Comparison of ENCODE assay signal across 11 cellular contexts in the genomic region with DNA sequence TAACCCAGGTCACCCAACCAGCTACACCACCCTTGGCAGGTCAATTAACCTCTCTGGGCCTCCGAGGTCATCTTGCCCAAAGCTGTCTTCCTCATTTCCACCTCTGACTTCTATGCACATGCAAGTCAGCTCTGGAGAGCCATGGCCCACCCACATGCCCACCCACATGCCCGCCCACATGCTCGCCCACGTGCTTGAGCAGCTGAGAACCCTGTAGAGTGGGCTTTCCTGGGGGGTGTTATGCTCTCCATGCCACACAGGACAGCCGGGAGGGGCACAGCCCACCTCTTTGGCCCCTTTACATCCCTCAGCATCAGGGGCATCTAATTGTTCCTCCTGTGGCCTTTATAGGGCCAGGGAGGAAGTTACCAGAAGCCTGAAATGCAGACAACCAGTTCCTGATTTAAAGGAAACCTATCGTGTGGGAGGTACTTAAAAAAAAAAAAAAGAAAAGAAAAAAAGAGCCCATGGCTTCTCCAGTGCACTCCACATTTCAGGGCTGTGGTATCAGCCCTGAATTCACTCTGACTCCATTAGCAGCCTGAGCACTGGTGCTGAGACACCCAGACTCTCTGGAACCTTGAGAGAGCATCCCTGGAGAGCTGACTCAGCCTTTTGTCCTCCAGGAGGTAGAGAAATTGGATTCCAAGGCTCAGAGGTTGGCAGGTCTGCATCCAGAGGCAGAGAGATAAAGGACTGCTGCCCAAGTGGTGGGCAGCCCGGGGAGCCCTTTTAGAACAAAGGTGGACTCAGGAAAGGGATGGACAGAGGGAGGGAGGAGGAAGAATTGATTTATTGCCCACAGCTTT.
A peak's percentile ranks its signal among the peaks of the same experiment; 100 is the strongest.
DNase-seq lines count a peak whose midpoint lies in the region; ATAC-seq and TF ChIP-seq lines count a peak whose summit lies in the region.
"Had no signal": no experiment of that assay in that cellular context is flagged by ENCODE, and none has a peak within 500 bp of the region (broad histone marks: within the 10 kb centered on the region; RNA-seq: fewer than 3 reads in every experiment).

No MANE protein-coding gene starts in this region.

- BruUV-seq in A673 (replicated peaks; lab: Mats Ljungman, UMichigan): no TSS peak

- ATAC-seq in HG03159 (IDR thresholded peaks at IDR 0.05; ENCODE audit: unreplicated experiment): no peak

- no peaks in the 10 kb centered on the region for H3K27me3 ChIP-seq in A673 (replicated peaks; ENCODE audit: insufficient read depth, low read depth, low read length, poor library complexity)
- no peaks in the 10 kb centered on the region for H3K27me3 ChIP-seq in effector memory CD4-positive, alpha-beta T cell (replicated peaks; ENCODE audit: control insufficient read depth, insufficient read depth, low read length, poor library complexity, severe bottlenecking)
- H3K27me3 ChIP-seq: esophagus muscularis mucosa had no signal

- CTCF ChIA-PET in A673 (lab: Charles Lee): no interaction called here

- intact Hi-C loops in A673 (cut with micrococcal nuclease; ENCODE audit: unreplicated experiment): no loop called here

- DNase-seq in A673 (ENCODE audit: low spot score): peak; percentile 14
- peak; percentile 68 for DNase-seq in CD1c-positive myeloid dendritic cell (ENCODE audit: extremely low spot score)
- peak; percentile 15 for DNase-seq in NCI-H2107 treated with DMSO at 0.1 percent for 48 hours (lab: John Stamatoyannopoulos, UW; ENCODE audit: unreplicated experiment)
- peak; percentile 34 for DNase-seq in kidney tubule cell (ENCODE audit: low spot score)
- DNase-seq in glomerular visceral epithelial cell (ENCODE audit: extremely low spot score): no peak
- DNase-seq in effector memory CD4-positive, alpha-beta T cell: no peak
- DNase-seq: lower lobe of right lung, NCI-H2081 treated with DMSO at 0.1 percent for 48 hours had no signal

- no peaks in the 10 kb centered on the region for H3K36me3 ChIP-seq in A673 (ENCODE audit: insufficient read depth, low read length, poor library complexity, severe bottlenecking)
- H3K36me3 ChIP-seq in effector memory CD4-positive, alpha-beta T cell (ENCODE audit: control insufficient read depth, insufficient read depth, low read length): no peaks in the 10 kb centered on the region
- H3K36me3 ChIP-seq: esophagus muscularis mucosa, lower lobe of right lung had no signal

- H3K27ac ChIP-seq in A673 (ENCODE audit: low read depth, low read length, poor library complexity, severe bottlenecking): no peak overlapping the region
- no peak overlapping the region for H3K27ac ChIP-seq in effector memory CD4-positive, alpha-beta T cell (ENCODE audit: insufficient read depth, low read length, poor library complexity, severe bottlenecking)
- H3K27ac ChIP-seq: coronary artery, esophagus muscularis mucosa, lower lobe of right lung had no signal

- no peaks in the 10 kb centered on the region for H3K4me1 ChIP-seq in A673 (ENCODE audit: insufficient read depth, low read length, poor library complexity, severe bottlenecking)
- no peaks in the 10 kb centered on the region for H3K4me1 ChIP-seq in effector memory CD4-positive, alpha-beta T cell (ENCODE audit: control insufficient read depth, insufficient read depth, low read length, poor library complexity, severe bottlenecking)
- H3K4me1 ChIP-seq: esophagus muscularis mucosa, lower lobe of right lung had no signal

- H3K4me3 ChIP-seq in A673 (ENCODE audit: low read depth, low read length, poor library complexity, severe bottlenecking): no peak overlapping the region
- H3K4me3 ChIP-seq in effector memory CD4-positive, alpha-beta T cell (ENCODE audit: insufficient read depth, low read depth, low read length, poor library complexity, severe bottlenecking): no peak overlapping the region
- H3K4me3 ChIP-seq: coronary artery, esophagus muscularis mucosa, lower lobe of right lung had no signal

- TF ChIP-seq CTCF in A673 (conservative IDR thresholded peaks at IDR 0.05; ENCODE audit: low read depth, low read length): no peak

- no peaks in the 10 kb centered on the region for H3K9me3 ChIP-seq in A673 (ENCODE audit: low read depth, low read length, poor library complexity, severe bottlenecking)
- H3K9me3 ChIP-seq in effector memory CD4-positive, alpha-beta T cell (ENCODE audit: control insufficient read depth, low read length): no peaks in the 10 kb centered on the region
- H3K9me3 ChIP-seq: esophagus muscularis mucosa, lower lobe of right lung had no signal

- POLR2A ChIA-PET in A673 (lab: Charles Lee; ENCODE audit: low non-redundant PET): no interaction called here

Comparison
In these comparisons a context has a peak if more than half of its experiments do, and no peak if none do; other contexts are left out.
1. DNase-seq: peak in A673 (single experiment), CD1c-positive myeloid dendritic cell (single experiment), NCI-H2107 treated with DMSO at 0.1 percent for 48 hours (single experiment) and kidney tubule cell (single experiment); none in glomerular visceral epithelial cell (single experiment) and effector memory CD4-positive, alpha-beta T cell (0 of 3).